Comparison of ENCODE assay signal across 15 cellular contexts in the genomic region with DNA sequence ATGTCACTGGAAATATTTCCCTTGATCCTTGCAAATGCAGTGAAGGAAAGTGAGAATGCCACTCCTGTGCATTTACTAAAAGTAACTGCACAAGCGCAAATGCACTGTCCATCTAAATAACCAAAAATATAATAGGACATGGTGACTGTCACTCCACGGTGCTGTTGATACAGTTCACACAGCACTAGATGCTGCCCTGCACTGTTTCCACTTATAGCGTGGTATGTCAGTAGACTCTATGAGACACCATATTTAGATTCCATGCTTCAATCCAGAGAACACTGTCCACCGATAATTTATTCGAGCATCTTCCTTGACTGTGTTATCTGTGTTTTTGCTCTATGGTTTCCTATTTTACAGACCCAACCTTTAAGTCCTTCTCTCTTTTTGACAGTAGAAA.
DNase-seq lines count a peak whose midpoint lies in the region; ATAC-seq and TF ChIP-seq lines count a peak whose summit lies in the region.
"Had no signal": no experiment of that assay in that cellular context is flagged by ENCODE, and none has a peak within 500 bp of the region (broad histone marks: within the 10 kb centered on the region; RNA-seq: fewer than 3 reads in every experiment).

No MANE protein-coding gene starts in this region.

- CTCF ChIA-PET in CD4-positive, alpha-beta T cell (lab: Charles Lee), result interaction anchor here (1.1 kb wide), 1 partner anchor 30 kb away, joined by 3 read pairs; no protein-coding TSS in a partner anchor

- no peaks in the 10 kb centered on the region for H3K9me3 Mint-ChIP-seq in CD4-positive, alpha-beta T cell
- H3K9me3 Mint-ChIP-seq in IgD-negative memory B cell (no peaks in the 10 kb centered on the region), natural killer cell (no peaks in the 10 kb centered on the region)
- H3K9me3 Mint-ChIP-seq: CD14-positive monocyte had no signal

- no peak for TF ChIP-seq POLR2A in stomach (IDR thresholded peaks at IDR 0.05)

- ATAC-seq in CD4-positive, alpha-beta T cell (ENCODE audit: poor library complexity), result no peak
- ATAC-seq in natural killer cell, result no peak
- ATAC-seq: left lobe of liver, PC-3 had no signal

- H3K36me3 Mint-ChIP-seq in CD4-positive, alpha-beta T cell (ENCODE audit: low read depth), result no peaks in the 10 kb centered on the region
- peaks cover 2% of the 10 kb centered on the region for H3K36me3 Mint-ChIP-seq in IgD-negative memory B cell
- H3K36me3 Mint-ChIP-seq in natural killer cell, result no peaks in the 10 kb centered on the region

- no peaks in the 10 kb centered on the region for H3K9me3 ChIP-seq in CD4-positive, alpha-beta T cell (ENCODE audit: control insufficient read depth, low read length)
- H3K9me3 ChIP-seq in ascending aorta (no peaks in the 10 kb centered on the region), stomach (no peaks in the 10 kb centered on the region)
- H3K9me3 ChIP-seq: SK-N-SH, suprapubic skin had no signal

- WGBS in stomach, 5 donors, result 84 to 98% (median 94%) methylated on average over 5 of the region's 5 CpGs

- H3K27ac Mint-ChIP-seq in CD4-positive, alpha-beta T cell, result peak overlapping the region; percentile 92
- H3K27ac Mint-ChIP-seq in IgD-negative memory B cell (peak overlapping the region in 2 of 3 donors; percentile 71 to 91), natural killer cell (peak overlapping the region; percentile 89 to 90)

- DNase-seq in CD4-positive, alpha-beta T cell, result no peak
- DNase-seq in ascending aorta (ENCODE audit: low spot score in 2 of 2) (no peak), natural killer cell (no peak), HCEC 1CT (no peak), stomach (no peak), AG20443 (ENCODE audit: low spot score) (no peak)
- DNase-seq: central memory CD4-positive, alpha-beta T cell; NCI-H1436; NCI-H446 treated with DMSO at 0.1 percent for 48 hours; PC-3; SK-N-SH had no signal

- H3K36me3 ChIP-seq in ascending aorta (no peaks in the 10 kb centered on the region), stomach (no peaks in the 10 kb centered on the region)
- H3K36me3 ChIP-seq: suprapubic skin had no signal

- no peaks in the 10 kb centered on the region for H3K27me3 Mint-ChIP-seq in CD4-positive, alpha-beta T cell
- H3K27me3 Mint-ChIP-seq in IgD-negative memory B cell (no peaks in the 10 kb centered on the region), natural killer cell (ENCODE audit: low read depth in 2 of 2) (no peaks in the 10 kb centered on the region)

- H3K4me3 Mint-ChIP-seq in CD4-positive, alpha-beta T cell, result peak overlapping the region; percentile 52
- H3K4me3 Mint-ChIP-seq in IgD-negative memory B cell (peak overlapping the region in 1 of 4 donors; percentile 72), natural killer cell (peak overlapping the region; percentile 26)
- H3K4me3 Mint-ChIP-seq: CD14-positive monocyte had no signal

- H3K4me3 ChIP-seq in ascending aorta (no peak overlapping the region), stomach (no peak overlapping the region)
- H3K4me3 ChIP-seq: suprapubic skin had no signal

- intact Hi-C loops in CD4-positive, alpha-beta T cell (cut with DNase I, micrococcal nuclease), result loop anchor here in 1 of 2 experiments (5.0 kb wide), 1 partner anchor 40 kb away; no protein-coding TSS in a partner anchor
- intact Hi-C loops in ascending aorta (cut with DNase I), result loop anchor here (5.0 kb wide), 1 partner anchor 55 kb away; no protein-coding TSS in a partner anchor
- intact Hi-C loops in natural killer cell (cut with micrococcal nuclease), result loop anchor here (5.0 kb wide), 1 partner anchor 35 kb away; no protein-coding TSS in a partner anchor
- intact Hi-C loops in stomach (cut with DNase I; ENCODE audit: low total_unique reads), result no loop called here

- no peak for TF ChIP-seq CTCF in CD4-positive, alpha-beta T cell (IDR thresholded peaks at IDR 0.05)
- TF ChIP-seq CTCF in ascending aorta (IDR thresholded peaks at IDR 0.05), result no peak
- no peak for TF ChIP-seq CTCF in natural killer cell (IDR thresholded peaks at IDR 0.05)
- no peak for TF ChIP-seq CTCF in stomach (IDR thresholded peaks at IDR 0.05)

- H3K27me3 ChIP-seq in CD4-positive, alpha-beta T cell (ENCODE audit: control insufficient read depth, insufficient read depth, low read length), result no peaks in the 10 kb centered on the region
- H3K27me3 ChIP-seq in ascending aorta, result no peaks in the 10 kb centered on the region
- H3K27me3 ChIP-seq in stomach, result no peaks in the 10 kb centered on the region
- H3K27me3 ChIP-seq: suprapubic skin had no signal

- H3K4me1 ChIP-seq in ascending aorta, result peaks cover 27 to 76% of the 10 kb centered on the region in 2 donors
- H3K4me1 ChIP-seq in stomach, result peaks cover 22 to 81% (median 50%) of the 10 kb centered on the region in 4 donors

- POLR2A ChIA-PET in CD4-positive, alpha-beta T cell (lab: Charles Lee), result interaction anchor here (1.0 to 5.3 kb wide), 6 partner anchors 9 to 124 kb away, joined by 3 to 51 read pairs (median 4); partner anchors contain the start of gene MAML2

- no peak for TF ChIP-seq EP300 in stomach (IDR thresholded peaks at IDR 0.05)

- peak overlapping the region; percentile 75 for H3K27ac ChIP-seq in CD4-positive, alpha-beta T cell (ENCODE audit: low read depth, low read length)
- H3K27ac ChIP-seq in ascending aorta (peak overlapping the region; percentile 69 to 75), stomach (peak overlapping the region in 2 of 5 donors; percentile 55 to 79)

- H3K4me1 Mint-ChIP-seq in CD4-positive, alpha-beta T cell (ENCODE audit: low read depth), result peaks cover 92% of the 10 kb centered on the region
- H3K4me1 Mint-ChIP-seq in IgD-negative memory B cell (peaks cover 52 to 77% (median 65%) of the 10 kb centered on the region in 3 donors), natural killer cell (peaks cover 62 to 64% of the 10 kb centered on the region in 2 donors)
